ENCODE assay signal across 28 cellular contexts in the genomic region with DNA sequence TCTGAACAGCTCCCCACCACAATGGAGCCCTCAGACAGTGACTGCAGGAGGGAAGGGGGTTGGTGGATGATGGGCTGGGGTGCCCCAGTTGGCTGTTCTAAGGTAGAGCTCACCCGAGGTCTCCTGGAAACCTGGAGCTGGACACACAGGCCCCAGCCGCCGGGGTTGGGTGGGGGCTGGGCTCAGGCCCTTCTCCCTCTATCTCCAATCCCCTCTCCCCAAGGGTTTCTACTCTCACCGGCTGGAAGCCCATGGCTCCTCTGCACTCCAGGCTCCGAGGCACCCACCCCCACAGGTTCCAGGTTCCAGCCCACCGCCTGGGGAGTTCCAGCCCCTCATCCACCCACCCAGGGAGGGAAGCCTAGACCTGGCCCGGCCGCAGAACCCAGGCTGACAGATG. TPM values are rescaled to one million over a fixed set of nuclear protein-coding genes. Genes with fewer than 3 reads are reported as not detected.
"Had no signal": no experiment of that assay in that cellular context is flagged by ENCODE, and none has a peak within 500 bp of the region (broad histone marks: within the 10 kb centered on the region; RNA-seq: fewer than 3 reads in every experiment).

No MANE protein-coding gene starts in this region.

- DNase-seq: activated B cell treated with CpG ODN at 0.5 μM for 24 hours; activated CD4-positive, alpha-beta memory T cell treated with anti-CD3 and anti-CD28 coated beads for 36 hours; activated CD4-positive, alpha-beta T cell treated with anti-CD3 and anti-CD28 coated beads for 4 hours; activated naive CD4-positive, alpha-beta T cell treated with Interleukin-2 at 50 U/mL for 16 hours; activated naive CD8-positive, alpha-beta T cell treated with anti-CD3 and anti-CD28 coated beads for 36 hours; activated T-cell treated with anti-CD3 and anti-CD28 coated beads, Interleukin-2, amount 50 U/mL, for 48 hours; amniotic stem cell; colonic mucosa; dorsolateral prefrontal cortex; effector memory CD8-positive, alpha-beta T cell; head of caudate nucleus; hypothalamus; left cardiac atrium; mesenchymal stem cell; stimulated activated CD4-positive, alpha-beta T cell treated with anti-CD3 and anti-CD28 coated beads, Interleukin-12 subunit alpha, Interleukin-12 subunit beta, amount 100 ng/mL, for 4 hours; stimulated activated CD4-positive, alpha-beta T cell treated with anti-CD3 and anti-CD28 coated beads, Interleukin-4, amount 100 ng/mL, for 4 hours; stimulated activated naive CD8-positive, alpha-beta T cell treated with anti-CD3 and anti-CD28 coated beads, Interleukin-15, amount 100 ng/mL, for 72 hours had no signal

- H3K36me3 ChIP-seq: colonic mucosa, esophagus muscularis mucosa, prostate gland, right atrium auricular region, tibial nerve had no signal

- H3K27ac ChIP-seq: colonic mucosa, dorsolateral prefrontal cortex, esophagus muscularis mucosa, prostate gland, right atrium auricular region, tibial nerve had no signal

- H3K4me3 ChIP-seq: colonic mucosa, dorsolateral prefrontal cortex, esophagus muscularis mucosa, prostate gland, right atrium auricular region, tibial nerve had no signal

- FAIRE-seq: bronchial epithelial cell, frontal cortex had no signal

- H3K4me1 ChIP-seq: prostate gland had no signal

- H3K9me3 ChIP-seq: colonic mucosa, esophagus muscularis mucosa, prostate gland, right atrium auricular region, tibial nerve had no signal

RNA-seq across cellular contexts. Expression of gene NR5A1, which starts 0.8 kb away (rescaled TPM):
- total RNA-seq: activated B cell treated with CpG ODN at 0.5 μM for 24 hours; activated CD4-positive, alpha-beta memory T cell treated with anti-CD3 and anti-CD28 coated beads for 36 hours; activated naive CD8-positive, alpha-beta T cell treated with anti-CD3 and anti-CD28 coated beads for 36 hours; bronchial epithelial cell; frontal cortex; left cardiac atrium; mononuclear cell; omental fat pad; right atrium auricular region; T-helper 1 cell treated with Interleukin-12 subunit alpha and Interleukin-12 subunit beta and Interleukin-4 antibody, amounts not matched to agents 30 ng/mL and 1 ng/mL, for 36 hours; tibial nerve; urinary bladder had no signal
- polyA plus RNA-seq: urinary bladder had no signal

RNA-seq across cellular contexts. Expression of gene ADGRD2, which starts 56.2 kb away (rescaled TPM):
- total RNA-seq: activated B cell treated with CpG ODN at 0.5 μM for 24 hours; activated CD4-positive, alpha-beta memory T cell treated with anti-CD3 and anti-CD28 coated beads for 36 hours; activated naive CD8-positive, alpha-beta T cell treated with anti-CD3 and anti-CD28 coated beads for 36 hours; bronchial epithelial cell; colonic mucosa; esophagus muscularis mucosa; frontal cortex; left cardiac atrium; omental fat pad; right atrium auricular region; T-helper 1 cell treated with Interleukin-12 subunit alpha and Interleukin-12 subunit beta and Interleukin-4 antibody, amounts not matched to agents 30 ng/mL and 1 ng/mL, for 36 hours; tibial nerve; urinary bladder had no signal
- polyA plus RNA-seq: neural cell, urinary bladder had no signal
